ENCODE assay signal across 14 cellular contexts in genomic region chr17:7853693-7854043, GRCh38. TPM values are rescaled to one million over a fixed set of nuclear protein-coding genes. Genes with fewer than 3 reads are reported as not detected.
DNase-seq lines count a peak whose midpoint lies in the region; ATAC-seq and TF ChIP-seq lines count a peak whose summit lies in the region.
"Had no signal": no experiment of that assay in that cellular context is flagged by ENCODE, and none has a peak within 500 bp of the region (broad histone marks: within the 10 kb centered on the region; RNA-seq: fewer than 3 reads in every experiment).

No MANE protein-coding gene starts in this region.

- no peak for ATAC-seq in activated naive CD8-positive, alpha-beta T cell treated with anti-CD3 and anti-CD28 coated beads, Interleukin-2, amount 10 ng/mL, durations not matched to agents 7 days and 5 days (ENCODE audit: low read depth)
- ATAC-seq in GM21576 (IDR thresholded peaks at IDR 0.05; ENCODE audit: unreplicated experiment): no peak
- ATAC-seq: A549 had no signal

- intact Hi-C loops in activated CD4-positive, alpha-beta T cell treated with anti-CD3 and anti-CD28 coated beads, Interleukin-2, amount 10 ng/mL, durations not matched to agents 24 days and 14 days (cut with micrococcal nuclease): loop anchor here (10.0 kb wide), 1 partner anchor 109 kb away; no protein-coding TSS in a partner anchor

- peaks cover 4% of the 10 kb centered on the region for H3K9me3 ChIP-seq in trophoblast cell (ENCODE audit: insufficient read depth, low read depth, low read length)
- H3K9me3 ChIP-seq: A549, suprapubic skin had no signal

- WGBS in trophoblast cell (ENCODE audit: extremely low coverage, insufficient coverage, insufficient read length): no CpG with 5 or more reads among the region's 21 CpGs

- no peak overlapping the region for H2AK5ac ChIP-seq in trophoblast cell (ENCODE audit: low read length)

- H3K14ac ChIP-seq in trophoblast cell (ENCODE audit: low read length): no peak overlapping the region

- peaks cover 27% of the 10 kb centered on the region for H3K4me1 Mint-ChIP-seq in activated CD4-positive, alpha-beta T cell treated with anti-CD3 and anti-CD28 coated beads, Interleukin-2, amount 10 ng/mL, durations not matched to agents 24 days and 14 days
- H3K4me1 Mint-ChIP-seq in activated naive CD8-positive, alpha-beta T cell treated with anti-CD3 and anti-CD28 coated beads, Interleukin-2, amount 10 ng/mL, durations not matched to agents 7 days and 5 days: peaks cover 21% of the 10 kb centered on the region
- peaks cover 5% of the 10 kb centered on the region for H3K4me1 Mint-ChIP-seq in nephron

- H3K27ac Mint-ChIP-seq in activated CD4-positive, alpha-beta T cell treated with anti-CD3 and anti-CD28 coated beads, Interleukin-2, amount 10 ng/mL, durations not matched to agents 24 days and 14 days: no peak overlapping the region
- H3K27ac Mint-ChIP-seq in activated naive CD8-positive, alpha-beta T cell treated with anti-CD3 and anti-CD28 coated beads, Interleukin-2, amount 10 ng/mL, durations not matched to agents 7 days and 5 days: peak overlapping the region; percentile 30
- H3K27ac Mint-ChIP-seq in nephron: no peak overlapping the region

- no peak overlapping the region for H2BK5ac ChIP-seq in trophoblast cell (ENCODE audit: low read depth, low read length, poor library complexity)

- H3K23ac ChIP-seq in trophoblast cell (ENCODE audit: low read length): no peak overlapping the region

- H3K9ac ChIP-seq in trophoblast cell (ENCODE audit: low read length): no peak overlapping the region

- H3K4me3 Mint-ChIP-seq in activated CD4-positive, alpha-beta T cell treated with anti-CD3 and anti-CD28 coated beads, Interleukin-2, amount 10 ng/mL, durations not matched to agents 24 days and 14 days: peak overlapping the region; percentile 26
- H3K4me3 Mint-ChIP-seq in activated naive CD8-positive, alpha-beta T cell treated with anti-CD3 and anti-CD28 coated beads, Interleukin-2, amount 10 ng/mL, durations not matched to agents 7 days and 5 days: peak overlapping the region; percentile 22
- peak overlapping the region; percentile 36 to 66 (median 41) for H3K4me3 Mint-ChIP-seq in nephron

- H3K4me1 ChIP-seq in trophoblast cell (ENCODE audit: control insufficient read depth in 1 of 2, insufficient read depth in 2 of 2, low read length in 2 of 2): peaks cover 18 to 36% of the 10 kb centered on the region in 2 experiments

- H4K8ac ChIP-seq in trophoblast cell (ENCODE audit: low read depth, low read length): no peak overlapping the region

- H3K18ac ChIP-seq in trophoblast cell (ENCODE audit: low read length): no peak overlapping the region

- no peaks in the 10 kb centered on the region for H3K27me3 ChIP-seq in trophoblast cell (ENCODE audit: insufficient read depth, low read length)
- H3K27me3 ChIP-seq: suprapubic skin had no signal

- no peak overlapping the region for H4K12ac ChIP-seq in trophoblast cell (ENCODE audit: low read depth, low read length)

- no peak overlapping the region for H2BK120ac ChIP-seq in trophoblast cell (ENCODE audit: insufficient read depth, low read length, poor library complexity)

- no peak overlapping the region for H4K91ac ChIP-seq in trophoblast cell (ENCODE audit: low read depth, low read length)

- H2BK12ac ChIP-seq in trophoblast cell (ENCODE audit: low read length): no peak overlapping the region

- TF ChIP-seq CTCF in nephron (IDR thresholded peaks at IDR 0.05; ENCODE audit: unreplicated experiment in 3 of 3): no peak

- no peaks in the 10 kb centered on the region for H3K9me3 Mint-ChIP-seq in activated CD4-positive, alpha-beta T cell treated with anti-CD3 and anti-CD28 coated beads, Interleukin-2, amount 10 ng/mL, durations not matched to agents 24 days and 14 days
- no peaks in the 10 kb centered on the region for H3K9me3 Mint-ChIP-seq in activated naive CD8-positive, alpha-beta T cell treated with anti-CD3 and anti-CD28 coated beads, Interleukin-2, amount 10 ng/mL, durations not matched to agents 7 days and 5 days
- no peaks in the 10 kb centered on the region for H3K9me3 Mint-ChIP-seq in nephron

- peaks cover 2% of the 10 kb centered on the region for H3K79me2 ChIP-seq in trophoblast cell (ENCODE audit: control insufficient read depth, insufficient read depth, low read length, poor library complexity)

- POLR2A ChIA-PET in activated naive CD8-positive, alpha-beta T cell treated with anti-CD3 and anti-CD28 coated beads, Interleukin-2, amount 10 ng/mL, durations not matched to agents 7 days and 5 days (lab: Charles Lee): no interaction called here

- DNase-seq in activated CD4-positive, alpha-beta T cell treated with anti-CD3 and anti-CD28 coated beads, Interleukin-2, amount 10 ng/mL, durations not matched to agents 24 days and 14 days: no peak
- DNase-seq in activated CD4-positive, alpha-beta T cell treated with anti-CD3 and anti-CD28 coated beads, Interleukin-2, amount 50 U/mL, for 48 hours: no peak
- no peak for DNase-seq in activated naive CD8-positive, alpha-beta T cell treated with anti-CD3 and anti-CD28 coated beads, Interleukin-2, amount 10 ng/mL, durations not matched to agents 7 days and 5 days
- no peak for DNase-seq in trophoblast cell
- DNase-seq: activated gamma-delta T cell treated with Interleukin-2 at 50 U/mL for 16 hours, Calu3, dermis blood vessel endothelial cell, foreskin fibroblast, GOT3, NCI-H526 treated with DMSO at 0.1 percent for 48 hours had no signal

- H3K4ac ChIP-seq in trophoblast cell (ENCODE audit: low read depth, low read length): no peak overlapping the region

- no peak overlapping the region for H3K4me2 ChIP-seq in trophoblast cell (ENCODE audit: low read length)
- H3K4me2 ChIP-seq: A549 had no signal

- H3K36me3 Mint-ChIP-seq in activated CD4-positive, alpha-beta T cell treated with anti-CD3 and anti-CD28 coated beads, Interleukin-2, amount 10 ng/mL, durations not matched to agents 24 days and 14 days (ENCODE audit: low read depth): peaks cover 56% of the 10 kb centered on the region
- no peaks in the 10 kb centered on the region for H3K36me3 Mint-ChIP-seq in activated naive CD8-positive, alpha-beta T cell treated with anti-CD3 and anti-CD28 coated beads, Interleukin-2, amount 10 ng/mL, durations not matched to agents 7 days and 5 days
- peaks cover 49% of the 10 kb centered on the region for H3K36me3 Mint-ChIP-seq in nephron (ENCODE audit: low read depth)

- H3K79me1 ChIP-seq in trophoblast cell (ENCODE audit: low read length): peaks cover 19% of the 10 kb centered on the region

- no peaks in the 10 kb centered on the region for H3K27me3 Mint-ChIP-seq in activated CD4-positive, alpha-beta T cell treated with anti-CD3 and anti-CD28 coated beads, Interleukin-2, amount 10 ng/mL, durations not matched to agents 24 days and 14 days
- H3K27me3 Mint-ChIP-seq in activated naive CD8-positive, alpha-beta T cell treated with anti-CD3 and anti-CD28 coated beads, Interleukin-2, amount 10 ng/mL, durations not matched to agents 7 days and 5 days: no peaks in the 10 kb centered on the region
- H3K27me3 Mint-ChIP-seq in nephron (ENCODE audit: low read depth): peaks cover 3% of the 10 kb centered on the region

- no peak overlapping the region for H3K4me3 ChIP-seq in trophoblast cell (ENCODE audit: low read depth, low read length)
- H3K4me3 ChIP-seq: A549, suprapubic skin had no signal

- no peak overlapping the region for H2AFZ ChIP-seq in trophoblast cell (ENCODE audit: insufficient read depth, low read length, poor library complexity)

- peaks cover 51 to 58% of the 10 kb centered on the region in 2 experiments for H3K36me3 ChIP-seq in trophoblast cell (ENCODE audit: control insufficient read depth in 1 of 2, insufficient read depth in 2 of 2, low read length in 2 of 2)

- no peak overlapping the region for H3K27ac ChIP-seq in trophoblast cell (ENCODE audit: low read depth, low read length)
- H3K27ac ChIP-seq: A549, suprapubic skin had no signal

RNA-seq across cellular contexts. Expression of gene TMEM88, which starts 1.2 kb away (rescaled TPM):
- 6.1 and 7.1 TPM in 2 replicates for total RNA-seq in activated CD4-positive, alpha-beta T cell treated with anti-CD3 and anti-CD28 coated beads, Interleukin-2, amount 10 ng/mL, durations not matched to agents 24 days and 14 days
- total RNA-seq in activated naive CD8-positive, alpha-beta T cell treated with anti-CD3 and anti-CD28 coated beads, Interleukin-2, amount 10 ng/mL, durations not matched to agents 7 days and 5 days: 1 to 10 TPM; 2.9 to 3.7 TPM
- polyA plus RNA-seq in trophoblast cell (2013): 23.8 and 25.6 TPM in 2 replicates

RNA-seq across cellular contexts. Expression of gene NAA38, which starts 3.7 kb away (rescaled TPM):
- 45.2 and 47.5 TPM in 2 replicates for total RNA-seq in activated CD4-positive, alpha-beta T cell treated with anti-CD3 and anti-CD28 coated beads, Interleukin-2, amount 10 ng/mL, durations not matched to agents 24 days and 14 days
- total RNA-seq in activated naive CD8-positive, alpha-beta T cell treated with anti-CD3 and anti-CD28 coated beads, Interleukin-2, amount 10 ng/mL, durations not matched to agents 7 days and 5 days: 10 to 100 TPM; 62.1 to 71.7 TPM
- 73.2 and 77.1 TPM in 2 replicates for polyA plus RNA-seq in trophoblast cell (2013)

RNA-seq across cellular contexts. Expression of gene CYB5D1, which starts 4.1 kb away (rescaled TPM):
- 12.7 and 14.0 TPM in 2 replicates for total RNA-seq in activated CD4-positive, alpha-beta T cell treated with anti-CD3 and anti-CD28 coated beads, Interleukin-2, amount 10 ng/mL, durations not matched to agents 24 days and 14 days
- 1 to 10 TPM; 7.3 to 7.9 TPM for total RNA-seq in activated naive CD8-positive, alpha-beta T cell treated with anti-CD3 and anti-CD28 coated beads, Interleukin-2, amount 10 ng/mL, durations not matched to agents 7 days and 5 days
- 5.2 and 5.7 TPM in 2 replicates for polyA plus RNA-seq in trophoblast cell (2013)

RNA-seq across cellular contexts. Expression of gene KDM6B, which starts 19.7 kb away (rescaled TPM):
- 121 and 128 TPM in 2 replicates for total RNA-seq in activated CD4-positive, alpha-beta T cell treated with anti-CD3 and anti-CD28 coated beads, Interleukin-2, amount 10 ng/mL, durations not matched to agents 24 days and 14 days
- 10 to 100 TPM; 43.4 to 50.9 TPM for total RNA-seq in activated naive CD8-positive, alpha-beta T cell treated with anti-CD3 and anti-CD28 coated beads, Interleukin-2, amount 10 ng/mL, durations not matched to agents 7 days and 5 days
- 34.8 and 36.0 TPM in 2 replicates for polyA plus RNA-seq in trophoblast cell (2013)

RNA-seq across cellular contexts. Expression of gene CHD3, which starts 34.9 kb away (rescaled TPM):
- 152 and 158 TPM in 2 replicates for total RNA-seq in activated CD4-positive, alpha-beta T cell treated with anti-CD3 and anti-CD28 coated beads, Interleukin-2, amount 10 ng/mL, durations not matched to agents 24 days and 14 days
- 100 to 1,000 TPM; 194 to 199 TPM for total RNA-seq in activated naive CD8-positive, alpha-beta T cell treated with anti-CD3 and anti-CD28 coated beads, Interleukin-2, amount 10 ng/mL, durations not matched to agents 7 days and 5 days
- polyA plus RNA-seq in trophoblast cell (2013): 38.1 and 38.8 TPM in 2 replicates
